In genomic region chr22:39662677-39663034, GRCh38 we compare ENCODE assay signal across 14 cellular contexts.
DNase-seq lines count a peak whose midpoint lies in the region; ATAC-seq lines count a peak whose summit lies in the region.
"Had no signal": no experiment of that assay in that cellular context is flagged by ENCODE, and none has a peak within 500 bp of the region (broad histone marks: within the 10 kb centered on the region; RNA-seq: fewer than 3 reads in every experiment).

No MANE protein-coding gene starts in this region.

- no peaks in the 10 kb centered on the region for H3K36me3 Mint-ChIP-seq in natural killer cell treated with Interleukin-12 subunit alpha and Interleukin-12 subunit beta and Interleukin-15 and Interleukin-18, amount 100 ng/mL, for 72 hours

- peaks cover 73% of the 10 kb centered on the region for H3K27me3 ChIP-seq in HUES6 (ENCODE audit: control insufficient read depth, insufficient read depth, low read length)
- H3K27me3 ChIP-seq in ectodermal cell (ENCODE audit: control insufficient read depth, insufficient read depth, low read length, poor library complexity, severe bottlenecking): peaks cover 55% of the 10 kb centered on the region

- ATAC-seq in natural killer cell treated with Interleukin-12 subunit alpha and Interleukin-12 subunit beta and Interleukin-15 and Interleukin-18, amount 100 ng/mL, for 72 hours: no peak
- ATAC-seq in HG03460 (IDR thresholded peaks at IDR 0.05; ENCODE audit: unreplicated experiment): no peak
- ATAC-seq in sciatic nerve: no peak

- H3K9me3 Mint-ChIP-seq in natural killer cell treated with Interleukin-12 subunit alpha and Interleukin-12 subunit beta and Interleukin-15 and Interleukin-18, amount 100 ng/mL, for 72 hours: no peaks in the 10 kb centered on the region

- H3K27me3 Mint-ChIP-seq in natural killer cell treated with Interleukin-12 subunit alpha and Interleukin-12 subunit beta and Interleukin-15 and Interleukin-18, amount 100 ng/mL, for 72 hours: peaks cover 24 to 44% of the 10 kb centered on the region in 2 donors

- no peaks in the 10 kb centered on the region for H3K9me3 ChIP-seq in HUES6 (ENCODE audit: control insufficient read depth, insufficient read depth, low read depth, low read length)
- H3K9me3 ChIP-seq in ectodermal cell (ENCODE audit: control insufficient read depth, low read length): no peaks in the 10 kb centered on the region
- H3K9me3 ChIP-seq: A549, SK-N-SH, thoracic aorta had no signal

- peak overlapping the region; percentile 34 for H3K4me3 Mint-ChIP-seq in natural killer cell treated with Interleukin-12 subunit alpha and Interleukin-12 subunit beta and Interleukin-15 and Interleukin-18, amount 100 ng/mL, for 72 hours

- peaks cover 40% of the 10 kb centered on the region for H3K4me1 ChIP-seq in HUES6 (ENCODE audit: control insufficient read depth, insufficient read depth, low read length)
- peaks cover 13% of the 10 kb centered on the region for H3K4me1 ChIP-seq in ectodermal cell (ENCODE audit: control insufficient read depth, insufficient read depth, low read length)

- H3K9ac ChIP-seq in HUES6 (ENCODE audit: low read length): no peak overlapping the region
- H3K9ac ChIP-seq: SK-N-SH had no signal

- H3K4me3 ChIP-seq in HUES6 (ENCODE audit: low read depth, low read length) (peak overlapping the region; percentile 74), ectodermal cell (ENCODE audit: insufficient read depth, low read depth, low read length) (peak overlapping the region; percentile 32)
- H3K4me3 ChIP-seq: A549 had no signal

- peaks cover 0 to 19% of the 10 kb centered on the region in 2 donors for H3K4me1 Mint-ChIP-seq in natural killer cell treated with Interleukin-12 subunit alpha and Interleukin-12 subunit beta and Interleukin-15 and Interleukin-18, amount 100 ng/mL, for 72 hours (ENCODE audit: low read depth in 2 of 2)

- no peak overlapping the region for H3K27ac Mint-ChIP-seq in natural killer cell treated with Interleukin-12 subunit alpha and Interleukin-12 subunit beta and Interleukin-15 and Interleukin-18, amount 100 ng/mL, for 72 hours

- H3K36me3 ChIP-seq in HUES6 (ENCODE audit: control insufficient read depth, insufficient read depth, low read length) (no peaks in the 10 kb centered on the region), ectodermal cell (ENCODE audit: control insufficient read depth, insufficient read depth, low read length) (no peaks in the 10 kb centered on the region)
- H3K36me3 ChIP-seq: thoracic aorta had no signal

- intact Hi-C loops in sciatic nerve (cut with DNase I): no loop called here

- H3K27ac ChIP-seq in HUES6 (ENCODE audit: low read depth, low read length): no peak overlapping the region
- no peak overlapping the region for H3K27ac ChIP-seq in ectodermal cell (ENCODE audit: insufficient read depth, low read depth, low read length, poor library complexity, severe bottlenecking)
- H3K27ac ChIP-seq: A549, thoracic aorta had no signal

- WGBS in ectodermal cell, 2 experiments: 29 to 35% methylated on average over 26 of the region's 26 CpGs

- DNase-seq in NCI-H526 treated with DMSO at 0.1 percent for 48 hours (lab: John Stamatoyannopoulos, UW) (peak; percentile 36), NCI-H526 (lab: John Stamatoyannopoulos, UW) (no peak), sciatic nerve (ENCODE audit: low spot score) (no peak), NCI-H1092 treated with DMSO at 0.1 percent for 48 hours (lab: John Stamatoyannopoulos, UW) (no peak)
- DNase-seq in natural killer cell treated with Interleukin-12 subunit alpha and Interleukin-12 subunit beta and Interleukin-15 and Interleukin-18, amount 100 ng/mL, for 72 hours (ENCODE audit: low spot score): no peak
- DNase-seq: aorta, DMS79, mesenchymal stem cell, SK-N-SH had no signal
